Comparison of ENCODE assay signal across 34 cellular contexts in genomic region chr11:46376258-46377050, GRCh38. TPM values are rescaled to one million over a fixed set of nuclear protein-coding genes. Genes with fewer than 3 reads are reported as not detected.
"Had no signal": no experiment of that assay in that cellular context is flagged by ENCODE, and none has a peak within 500 bp of the region (broad histone marks: within the 10 kb centered on the region; RNA-seq: fewer than 3 reads in every experiment).

No MANE protein-coding gene starts in this region.

- H3K27me3 Mint-ChIP-seq: activated B cell treated with CpG ODN at 0.5 μM for 24 hours; activated CD8-positive, alpha-beta T cell treated with anti-CD3 and anti-CD28 coated beads for 36 hours; activated naive CD8-positive, alpha-beta T cell treated with anti-CD3 and anti-CD28 coated beads, Interleukin-2, amount 10 ng/mL, durations not matched to agents 7 days and 5 days; central memory CD8-positive, alpha-beta T cell; T-helper 17 cell had no signal

- H3K27me3 ChIP-seq: brain microvascular endothelial cell, esophagus squamous epithelium had no signal

- H3K4me3 ChIP-seq: esophagus squamous epithelium, gastroesophageal sphincter had no signal

- H3K9me3 Mint-ChIP-seq: activated B cell treated with CpG ODN at 0.5 μM for 24 hours; activated CD8-positive, alpha-beta T cell treated with anti-CD3 and anti-CD28 coated beads for 36 hours; activated naive CD4-positive, alpha-beta T cell treated with anti-CD3 and anti-CD28 coated beads, Interleukin-2, amount 50 U/mL, for 72 hours; activated naive CD8-positive, alpha-beta T cell treated with anti-CD3 and anti-CD28 coated beads, Interleukin-2, amount 10 ng/mL, durations not matched to agents 7 days and 5 days; activated T-cell treated with anti-CD3 and anti-CD28 coated beads, Interleukin-2, amount 50 U/mL, for 4 hours; activated T-helper 2 cell treated with anti-CD3 and anti-CD28 coated beads, Interferon-gamma antibody, Interleukin-2, Interleukin-4, amounts not matched to agents 10 μg/mL and 5 μg/mL and 100 μg/mL, durations not matched to agents 14 hours and 24 hours and 36 hours; central memory CD8-positive, alpha-beta T cell; T-helper 2 cell treated with Interferon-gamma antibody and Interleukin-4, amounts not matched to agents 5 μg/mL and 100 μg/mL, for 36 hours had no signal

- FAIRE-seq: astrocyte, bronchial epithelial cell, colon, endometrium, endothelial cell of umbilical vein had no signal

- ATAC-seq: activated CD4-positive, CD25-positive, alpha-beta regulatory T cell treated with anti-CD3 and anti-CD28 coated beads, Interleukin-2, amount 50 U/mL, for 24 hours; activated CD8-positive, alpha-beta T cell treated with anti-CD3 and anti-CD28 coated beads for 36 hours; activated naive CD4-positive, alpha-beta T cell treated with anti-CD3 and anti-CD28 coated beads, Interleukin-2, amount 50 U/mL, for 72 hours; activated T-cell treated with anti-CD3 and anti-CD28 coated beads, Interleukin-2, amount 50 U/mL, for 4 hours; gastroesophageal sphincter; T-helper 17 cell had no signal

- H3K27ac Mint-ChIP-seq: activated B cell treated with CpG ODN at 0.5 μM for 24 hours; activated CD8-positive, alpha-beta T cell treated with anti-CD3 and anti-CD28 coated beads for 36 hours; activated naive CD4-positive, alpha-beta T cell treated with anti-CD3 and anti-CD28 coated beads, Interleukin-2, amount 10 ng/mL, durations not matched to agents 7 days and 5 days; activated naive CD8-positive, alpha-beta T cell treated with anti-CD3 and anti-CD28 coated beads, Interleukin-2, amount 10 ng/mL, durations not matched to agents 7 days and 5 days; activated T-helper 2 cell treated with anti-CD3 and anti-CD28 coated beads, Interferon-gamma antibody, Interleukin-2, Interleukin-4, amounts not matched to agents 10 μg/mL and 5 μg/mL and 100 μg/mL, durations not matched to agents 14 hours and 24 hours and 36 hours; T-helper 17 cell; T-helper 2 cell treated with Interferon-gamma antibody and Interleukin-4, amounts not matched to agents 5 μg/mL and 100 μg/mL, for 36 hours had no signal

- H3K4me3 Mint-ChIP-seq: activated B cell treated with CpG ODN at 0.5 μM for 24 hours; activated CD8-positive, alpha-beta T cell treated with anti-CD3 and anti-CD28 coated beads for 36 hours; activated naive CD4-positive, alpha-beta T cell treated with anti-CD3 and anti-CD28 coated beads, Interleukin-2, amount 10 ng/mL, durations not matched to agents 7 days and 5 days; activated naive CD8-positive, alpha-beta T cell treated with anti-CD3 and anti-CD28 coated beads, Interleukin-2, amount 10 ng/mL, durations not matched to agents 7 days and 5 days; activated T-cell treated with anti-CD3 and anti-CD28 coated beads, Interleukin-2, amount 50 U/mL, for 4 hours; central memory CD8-positive, alpha-beta T cell; T-helper 17 cell; T-helper 2 cell treated with Interferon-gamma antibody and Interleukin-4, amounts not matched to agents 5 μg/mL and 100 μg/mL, for 36 hours had no signal

- H3K27ac ChIP-seq: brain microvascular endothelial cell, epithelial cell of prostate, esophagus squamous epithelium, gastroesophageal sphincter, WERI-Rb-1 had no signal

- H3K9me3 ChIP-seq: esophagus squamous epithelium, gastroesophageal sphincter had no signal

- DNase-seq: activated B cell treated with CpG ODN at 0.5 μM for 24 hours; activated CD4-positive, alpha-beta T cell treated with anti-CD3 and anti-CD28 coated beads for 48 hours; activated CD4-positive, alpha-beta T cell treated with anti-CD3 and anti-CD28 coated beads, Interleukin-2, amount 50 U/mL, for 1 hour; activated CD4-positive, alpha-beta T cell treated with anti-CD3 and anti-CD28 coated beads, Interleukin-2, amount 50 U/mL, for 48 hours; activated CD8-positive, alpha-beta memory T cell treated with anti-CD3 and anti-CD28 coated beads for 24 hours; activated CD8-positive, alpha-beta T cell treated with anti-CD3 and anti-CD28 coated beads for 36 hours; activated effector memory CD4-positive, alpha-beta T cell treated with anti-CD3 and anti-CD28 coated beads, Interleukin-2, amount 50 U/mL, for 16 hours; activated naive CD4-positive, alpha-beta T cell treated with anti-CD3 and anti-CD28 coated beads, Interleukin-2, amount 10 ng/mL, durations not matched to agents 7 days and 5 days; activated naive CD8-positive, alpha-beta T cell treated with anti-CD3 and anti-CD28 coated beads, Interleukin-2, amount 10 ng/mL, durations not matched to agents 7 days and 5 days; activated T-cell treated with anti-CD3 and anti-CD28 coated beads, Interleukin-2, amount 50 U/mL, for 4 hours; brain microvascular endothelial cell; cortex of kidney; dermis blood vessel endothelial cell; effector CD4-positive, alpha-beta T cell; esophagus squamous epithelium; foreskin melanocyte; T-helper 1 cell; T-helper 17 cell; T1000; WERI-Rb-1 had no signal

RNA-seq across cellular contexts. Expression of gene CHRM4, which starts 15.1 kb away (rescaled TPM):
- total RNA-seq: activated CD8-positive, alpha-beta T cell treated with anti-CD3 and anti-CD28 coated beads for 36 hours; bronchial epithelial cell; esophagus squamous epithelium; fibroblast of lung; fibroblast of villous mesenchyme had no signal
